ENCODE assay signal across 25 cellular contexts in genomic region chr1:103582493-103582892, GRCh38. TPM values are rescaled to one million over a fixed set of nuclear protein-coding genes. Genes with fewer than 3 reads are reported as not detected.
"Had no signal": no experiment of that assay in that cellular context is flagged by ENCODE, and none has a peak within 500 bp of the region (broad histone marks: within the 10 kb centered on the region; RNA-seq: fewer than 3 reads in every experiment).

No MANE protein-coding gene starts in this region.

- H3K27me3 ChIP-seq: esophagus squamous epithelium, foreskin keratinocyte, hepatocyte, neutrophil, spleen, tibial nerve had no signal

- H3K36me3 ChIP-seq: esophagus squamous epithelium, neutrophil had no signal

- DNase-seq: effector memory CD8-positive, alpha-beta T cell; esophagus squamous epithelium; foreskin keratinocyte; kidney; left cardiac atrium; left ventricle myocardium superior; mammary epithelial cell; mucosa of descending colon; naive thymus-derived CD8-positive, alpha-beta T cell; posterior cingulate gyrus; spleen; stimulated activated CD4-positive, alpha-beta T cell treated with anti-CD3 and anti-CD28 coated beads, Interleukin-15, amount 100 ng/mL, for 24 hours; stimulated activated CD4-positive, alpha-beta T cell treated with anti-CD3 and anti-CD28 coated beads, Interleukin-1b, Interleukin-23, amount 100 ng/mL, for 48 hours; stimulated activated CD4-positive, alpha-beta T cell treated with anti-CD3 and anti-CD28 coated beads, Interleukin-4, amount 100 ng/mL, for 24 hours had no signal

- H3K4me3 ChIP-seq: esophagus squamous epithelium, hepatocyte, mucosa of descending colon, spleen, tibial nerve had no signal

- H3K9me3 ChIP-seq: esophagus squamous epithelium, mucosa of descending colon, neutrophil, tibial nerve had no signal

- ATAC-seq: effector memory CD8-positive, alpha-beta T cell; foreskin keratinocyte; left cardiac atrium; left ventricle myocardium superior; mucosa of descending colon; naive thymus-derived CD8-positive, alpha-beta T cell; sciatic nerve; stimulated activated memory B cell treated with anti-CD40 and anti-IgM and Interleukin-4, amounts not matched to agents 10 μg/mL and 1 μg/mL and 100 μg/mL, for 72 hours had no signal

- H3K27ac ChIP-seq: esophagus squamous epithelium, foreskin keratinocyte, hepatocyte, neutrophil, spleen, tibial nerve had no signal

- H3K4me1 ChIP-seq: esophagus squamous epithelium, foreskin keratinocyte, spleen, tibial nerve had no signal

RNA-seq across cellular contexts. Expression of gene AMY2A, which starts 34.7 kb away (rescaled TPM):
- total RNA-seq: epithelial cell of proximal tubule; foreskin keratinocyte; hepatocyte; kidney; left cardiac atrium; left ventricle myocardium superior; mammary epithelial cell; naive thymus-derived CD8-positive, alpha-beta T cell; osteoblast; pulmonary artery endothelial cell; skeletal muscle tissue; ureter had no signal
- polyA plus RNA-seq: foreskin keratinocyte; hepatocyte; mammary epithelial cell; naive thymus-derived CD8-positive, alpha-beta T cell; neural cell had no signal
